ENCODE assay signal across 10 cellular contexts in the genomic region with DNA sequence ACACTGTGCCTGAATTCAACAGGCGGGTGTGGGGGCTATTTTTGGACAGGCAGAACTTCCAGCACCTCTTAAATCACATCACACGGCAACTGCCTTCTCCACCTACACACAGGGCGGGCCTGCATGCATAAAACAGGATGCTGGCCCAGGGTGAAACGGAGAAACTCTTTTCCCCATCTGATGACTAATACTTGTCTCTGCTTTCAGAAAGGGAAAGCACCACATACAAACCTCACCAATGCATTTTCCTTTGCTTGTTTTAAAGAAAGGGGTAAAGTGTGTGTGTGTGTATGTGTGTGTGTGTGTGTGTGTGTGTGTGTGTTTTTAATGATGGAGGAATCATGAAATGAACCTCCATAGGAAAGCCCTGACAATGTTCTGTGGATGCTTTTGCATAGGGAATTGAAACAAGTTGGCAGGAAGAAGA. TPM values are rescaled to one million over a fixed set of nuclear protein-coding genes. Genes with fewer than 3 reads are reported as not detected.
DNase-seq lines count a peak whose midpoint lies in the region; ATAC-seq, FAIRE-seq and TF ChIP-seq lines count a peak whose summit lies in the region.
"Had no signal": no experiment of that assay in that cellular context is flagged by ENCODE, and none has a peak within 500 bp of the region (broad histone marks: within the 10 kb centered on the region; RNA-seq: fewer than 3 reads in every experiment).

No MANE protein-coding gene starts in this region.

- CTCF ChIA-PET in Calu3 (lab: Charles Lee) (no interaction called here), Caco-2 (lab: Charles Lee) (no interaction called here)

- no peak overlapping the region for H3K4me3 Mint-ChIP-seq in Calu3 (ENCODE audit: low read depth, unreplicated experiment)
- H3K4me3 Mint-ChIP-seq in Caco-2 (ENCODE audit: unreplicated experiment) = no peak overlapping the region

- FAIRE-seq in bronchial epithelial cell (lab: Jason Lieb, UNC) = no peak

- H3K9me3 ChIP-seq in Caco-2 = no peaks in the 10 kb centered on the region

- no peaks in the 10 kb centered on the region for H3K27me3 ChIP-seq in bronchial epithelial cell (ENCODE audit: control insufficient read depth, insufficient read depth, low read length)
- no peaks in the 10 kb centered on the region for H3K27me3 ChIP-seq in Caco-2 (replicated peaks; ENCODE audit: control insufficient read depth, insufficient read depth, low read length)

- TF ChIP-seq CTCF in Calu3 (IDR thresholded peaks at IDR 0.05; ENCODE audit: unreplicated experiment) (no peak), bronchial epithelial cell (IDR thresholded peaks at IDR 0.05; ENCODE audit: insufficient read depth, low read length, severe bottlenecking) (no peak), Caco-2 (IDR thresholded peaks at IDR 0.05; ENCODE audit: insufficient read depth in 1 of 2, low read depth in 1 of 2, low read length in 1 of 2, severe bottlenecking in 1 of 2, unreplicated experiment in 1 of 2) (no peak)

- H3K4me1 Mint-ChIP-seq in Calu3 (ENCODE audit: low read depth, unreplicated experiment) (peaks cover 7% of the 10 kb centered on the region), Caco-2 (ENCODE audit: low read depth, unreplicated experiment) (no peaks in the 10 kb centered on the region)

- H3K4me3 ChIP-seq in bronchial epithelial cell (ENCODE audit: low read depth, low read length) = no peak overlapping the region
- no peak overlapping the region for H3K4me3 ChIP-seq in Caco-2 (ENCODE audit: low read depth, low read length)

- POLR2A ChIA-PET in Caco-2 (lab: Charles Lee) = no interaction called here

- H3K9me3 Mint-ChIP-seq in Calu3 (ENCODE audit: low read depth, unreplicated experiment) = no peaks in the 10 kb centered on the region
- H3K9me3 Mint-ChIP-seq in Caco-2 (ENCODE audit: unreplicated experiment) = no peaks in the 10 kb centered on the region
- H3K9me3 Mint-ChIP-seq: brain had no signal

- no peak overlapping the region for H3K27ac Mint-ChIP-seq in Calu3 (ENCODE audit: unreplicated experiment)
- no peak overlapping the region for H3K27ac Mint-ChIP-seq in Caco-2 (ENCODE audit: unreplicated experiment)

- DNase-seq in Calu3 (peak; percentile 16), bronchial epithelial cell (ENCODE audit: low read depth) (peak; percentile 84), NCI-H1694 treated with DMSO at 0.1 percent for 48 hours (lab: John Stamatoyannopoulos, UW) (no peak), Caco-2 (no peak), left colon (no peak)
- peak; percentile 17 for DNase-seq in stimulated activated CD4-positive, alpha-beta T cell treated with anti-CD3 and anti-CD28 coated beads, Interleukin-4, amount 100 ng/mL, for 24 hours

- H3K4me1 ChIP-seq in Caco-2 = no peaks in the 10 kb centered on the region

- peak; percentile 99 for ATAC-seq in GM19452 (IDR thresholded peaks at IDR 0.05; ENCODE audit: unreplicated experiment)
- peak; percentile 99 for ATAC-seq in HG03354 (IDR thresholded peaks at IDR 0.05; ENCODE audit: poor library complexity, severe bottlenecking, unreplicated experiment)
- ATAC-seq in left colon = no peak
- ATAC-seq: HCT116 had no signal

- H3K36me3 ChIP-seq in bronchial epithelial cell (ENCODE audit: control insufficient read depth, insufficient read depth, low read length) (no peaks in the 10 kb centered on the region), Caco-2 (ENCODE audit: control insufficient read depth, insufficient read depth, low read length) (no peaks in the 10 kb centered on the region)

- H3K36me3 Mint-ChIP-seq in Calu3 (ENCODE audit: insufficient read depth, unreplicated experiment) (no peaks in the 10 kb centered on the region), Caco-2 (ENCODE audit: insufficient read depth, unreplicated experiment) (no peaks in the 10 kb centered on the region)
- H3K36me3 Mint-ChIP-seq: brain had no signal

- H3K27me3 Mint-ChIP-seq in Calu3 (ENCODE audit: unreplicated experiment) = no peaks in the 10 kb centered on the region
- H3K27me3 Mint-ChIP-seq in Caco-2 (ENCODE audit: insufficient read depth, unreplicated experiment) = peaks cover 7% of the 10 kb centered on the region

- intact Hi-C loops in Calu3 (cut with micrococcal nuclease; ENCODE audit: unreplicated experiment) = no loop called here
- intact Hi-C loops in Caco-2 (cut with micrococcal nuclease; ENCODE audit: unreplicated experiment) = no loop called here
- intact Hi-C loops in left colon (cut with DNase I, micrococcal nuclease) = no loop called here

- no TSS peak for BruUV-seq in Calu3 (replicated peaks; lab: Mats Ljungman, UMichigan)
- BruUV-seq in Caco-2 (replicated peaks; lab: Mats Ljungman, UMichigan) = no TSS peak

RNA-seq across cellular contexts. Expression of a gene that starts 48.5 kb away (rescaled TPM):
- 0.33 and 1.3 TPM in 2 replicates for total RNA-seq in Calu3 (2022)
- under 0.01 and 1.7 TPM in 2 replicates for total RNA-seq in bronchial epithelial cell
- total RNA-seq in Caco-2 (2022) = not detected in 2 replicates
- total RNA-seq in left colon = not detected

Comparison
In these comparisons a context has a peak if more than half of its experiments do, and no peak if none do; other contexts are left out.
1. DNase-seq: peak in Calu3 (single experiment), bronchial epithelial cell (single experiment) and stimulated activated CD4-positive, alpha-beta T cell treated with anti-CD3 and anti-CD28 coated beads, Interleukin-4, amount 100 ng/mL, for 24 hours (single experiment); none in NCI-H1694 treated with DMSO at 0.1 percent for 48 hours (single experiment), Caco-2 (0 of 2) and left colon (0 of 2).